Comparison of ENCODE assay signal across 1 cellular context in the genomic region with DNA sequence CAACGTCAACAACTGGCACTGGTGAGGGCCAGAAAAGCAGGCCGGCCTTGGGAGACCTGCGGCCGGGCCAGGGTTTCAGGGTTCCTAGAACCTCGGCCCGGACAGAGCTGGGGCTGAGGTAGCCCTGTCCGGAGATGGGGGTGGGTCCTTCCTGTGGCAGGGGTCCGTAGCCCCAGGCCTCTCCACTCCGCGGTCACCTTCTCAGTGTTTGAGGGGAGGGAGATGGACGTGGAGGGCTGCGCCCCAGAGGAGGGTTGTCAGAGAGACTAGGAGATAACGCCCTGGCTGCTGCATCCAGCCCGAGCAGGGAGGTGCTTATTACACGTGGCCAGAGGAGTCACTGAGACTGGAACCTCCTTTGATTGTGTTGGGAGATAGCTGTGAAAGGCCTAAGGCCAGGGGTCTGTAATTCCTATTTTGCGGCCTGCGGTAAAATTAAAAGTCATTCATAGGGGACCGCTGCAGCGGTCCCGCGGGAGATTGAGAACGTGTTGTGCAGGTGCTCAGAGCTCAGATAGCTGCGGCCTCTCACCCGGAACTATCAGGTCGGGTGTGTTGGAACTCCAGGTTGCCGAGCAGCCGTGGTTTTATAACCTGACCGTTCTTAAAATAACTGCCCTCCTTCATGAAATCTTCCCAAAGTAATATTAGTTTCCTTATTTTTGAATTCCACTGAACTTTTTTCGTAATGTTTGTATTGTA.
TF ChIP-seq lines count a peak whose summit lies in the region.

No MANE protein-coding gene starts in this region.

TF ChIP-seq in GM23338, 12 proteins besides CTCF, POLR2A, EP300 and RAD21:
- TF ChIP-seq, protein P1, sequence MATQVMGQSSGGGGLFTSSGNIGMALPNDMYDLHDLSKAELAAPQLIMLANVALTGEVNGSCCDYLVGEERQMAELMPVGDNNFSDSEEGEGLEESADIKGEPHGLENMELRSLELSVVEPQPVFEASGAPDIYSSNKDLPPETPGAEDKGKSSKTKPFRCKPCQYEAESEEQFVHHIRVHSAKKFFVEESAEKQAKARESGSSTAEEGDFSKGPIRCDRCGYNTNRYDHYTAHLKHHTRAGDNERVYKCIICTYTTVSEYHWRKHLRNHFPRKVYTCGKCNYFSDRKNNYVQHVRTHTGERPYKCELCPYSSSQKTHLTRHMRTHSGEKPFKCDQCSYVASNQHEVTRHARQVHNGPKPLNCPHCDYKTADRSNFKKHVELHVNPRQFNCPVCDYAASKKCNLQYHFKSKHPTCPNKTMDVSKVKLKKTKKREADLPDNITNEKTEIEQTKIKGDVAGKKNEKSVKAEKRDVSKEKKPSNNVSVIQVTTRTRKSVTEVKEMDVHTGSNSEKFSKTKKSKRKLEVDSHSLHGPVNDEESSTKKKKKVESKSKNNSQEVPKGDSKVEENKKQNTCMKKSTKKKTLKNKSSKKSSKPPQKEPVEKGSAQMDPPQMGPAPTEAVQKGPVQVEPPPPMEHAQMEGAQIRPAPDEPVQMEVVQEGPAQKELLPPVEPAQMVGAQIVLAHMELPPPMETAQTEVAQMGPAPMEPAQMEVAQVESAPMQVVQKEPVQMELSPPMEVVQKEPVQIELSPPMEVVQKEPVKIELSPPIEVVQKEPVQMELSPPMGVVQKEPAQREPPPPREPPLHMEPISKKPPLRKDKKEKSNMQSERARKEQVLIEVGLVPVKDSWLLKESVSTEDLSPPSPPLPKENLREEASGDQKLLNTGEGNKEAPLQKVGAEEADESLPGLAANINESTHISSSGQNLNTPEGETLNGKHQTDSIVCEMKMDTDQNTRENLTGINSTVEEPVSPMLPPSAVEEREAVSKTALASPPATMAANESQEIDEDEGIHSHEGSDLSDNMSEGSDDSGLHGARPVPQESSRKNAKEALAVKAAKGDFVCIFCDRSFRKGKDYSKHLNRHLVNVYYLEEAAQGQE (IDR thresholded peaks at IDR 0.05; ENCODE audit: unreplicated experiment) = no peak
- TF ChIP-seq, protein P2, sequence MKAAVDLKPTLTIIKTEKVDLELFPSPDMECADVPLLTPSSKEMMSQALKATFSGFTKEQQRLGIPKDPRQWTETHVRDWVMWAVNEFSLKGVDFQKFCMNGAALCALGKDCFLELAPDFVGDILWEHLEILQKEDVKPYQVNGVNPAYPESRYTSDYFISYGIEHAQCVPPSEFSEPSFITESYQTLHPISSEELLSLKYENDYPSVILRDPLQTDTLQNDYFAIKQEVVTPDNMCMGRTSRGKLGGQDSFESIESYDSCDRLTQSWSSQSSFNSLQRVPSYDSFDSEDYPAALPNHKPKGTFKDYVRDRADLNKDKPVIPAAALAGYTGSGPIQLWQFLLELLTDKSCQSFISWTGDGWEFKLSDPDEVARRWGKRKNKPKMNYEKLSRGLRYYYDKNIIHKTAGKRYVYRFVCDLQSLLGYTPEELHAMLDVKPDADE (IDR thresholded peaks at IDR 0.05) = no peak
- TF ChIP-seq EZH2phosphoT487 (IDR thresholded peaks at IDR 0.05; ENCODE audit: unreplicated experiment) (no peak), STAT1 (IDR thresholded peaks at IDR 0.05; ENCODE audit: unreplicated experiment) (no peak), ZNF114 (CRISPR knock-in tag; IDR thresholded peaks at IDR 0.05) (no peak)
